In genomic region chr1:84598418-84598817, GRCh38 we compare ENCODE assay signal across 11 cellular contexts. TPM values are rescaled to one million over a fixed set of nuclear protein-coding genes. Genes with fewer than 3 reads are reported as not detected.
DNase-seq lines count a peak whose midpoint lies in the region; ATAC-seq and TF ChIP-seq lines count a peak whose summit lies in the region.
"Had no signal": no experiment of that assay in that cellular context is flagged by ENCODE, and none has a peak within 500 bp of the region (broad histone marks: within the 10 kb centered on the region; RNA-seq: fewer than 3 reads in every experiment).

No MANE protein-coding gene starts in this region.

- no peaks in the 10 kb centered on the region for H3K9me3 ChIP-seq in PC-3 (ENCODE audit: low read length)
- H3K9me3 ChIP-seq in fibroblast of lung (ENCODE audit: control insufficient read depth, insufficient read depth, low read depth, low read length): no peaks in the 10 kb centered on the region
- no peaks in the 10 kb centered on the region for H3K9me3 ChIP-seq in stomach smooth muscle (ENCODE audit: control insufficient read depth in 2 of 2, low read length in 2 of 2)

- H4K20me1 ChIP-seq in PC-3 (ENCODE audit: low read length) (no peaks in the 10 kb centered on the region), fibroblast of lung (ENCODE audit: control insufficient read depth, extremely low read depth, insufficient read depth, low read length) (no peaks in the 10 kb centered on the region)

- POLR2A ChIA-PET in PC-3 (lab: Charles Lee; ENCODE audit: unreplicated experiment): no interaction called here

- H2AFZ ChIP-seq in PC-3 (ENCODE audit: low read length) (peak overlapping the region; percentile 71), fibroblast of lung (ENCODE audit: low read length) (peak overlapping the region; percentile 21)

- TF ChIP-seq CTCF in PC-3 (conservative IDR thresholded peaks at IDR 0.05; ENCODE audit: low read depth, low read length): no peak
- no peak for TF ChIP-seq CTCF in fibroblast of lung (conservative IDR thresholded peaks at IDR 0.05 in 1 of 2, IDR thresholded peaks at IDR 0.05 in 1 of 2; ENCODE audit: low read depth in 1 of 2, low read length in 2 of 2)

- intact Hi-C loops in PC-3 (cut with micrococcal nuclease): loop anchor here (2.0 kb wide), 2 partner anchors 24 to 92 kb away; partner anchors contain the start of genes CTBS, GNG5 and SPATA1

- peak overlapping the region; percentile 71 for H3K9ac ChIP-seq in PC-3 (ENCODE audit: low read length)
- H3K9ac ChIP-seq in fibroblast of lung (ENCODE audit: insufficient read depth, low read length): no peak overlapping the region
- H3K9ac ChIP-seq in stomach smooth muscle (ENCODE audit: low read length in 2 of 2): no peak overlapping the region

- H3K36me3 ChIP-seq in PC-3 (ENCODE audit: low read depth, low read length): 0 out of 2 replicates have a peak, but pooled peaks cover 3% of the 10 kb centered on the region
- H3K36me3 ChIP-seq in fibroblast of lung (ENCODE audit: control insufficient read depth, insufficient read depth, low read length): no peaks in the 10 kb centered on the region
- H3K36me3 ChIP-seq in stomach smooth muscle (ENCODE audit: control insufficient read depth in 2 of 2, insufficient read depth in 2 of 2, low read length in 2 of 2): no peaks in the 10 kb centered on the region

- no TSS peak for BruUV-seq in PC-3 (replicated peaks; lab: Mats Ljungman, UMichigan)

- DNase-seq in NCI-H2227 (lab: John Stamatoyannopoulos, UW; ENCODE audit: unreplicated experiment) (peak; percentile 28), NCI-H2227 treated with DMSO at 0.1 percent for 48 hours (lab: John Stamatoyannopoulos, UW) (no peak), PC-3 (no peak), fibroblast of lung (ENCODE audit: low read depth in 2 of 2) (peak; percentile 37 to 81), COLO668 (lab: John Stamatoyannopoulos, UW; ENCODE audit: unreplicated experiment) (no peak)
- no peak for DNase-seq in stimulated activated CD8-positive, alpha-beta memory T cell treated with anti-CD3 and anti-CD28 coated beads, Interleukin-4, amount 100 ng/mL, for 48 hours
- DNase-seq: COR-L47, GOT3 had no signal

- H3K27me3 ChIP-seq in PC-3 (ENCODE audit: low read length) (no peaks in the 10 kb centered on the region), fibroblast of lung (ENCODE audit: control insufficient read depth, insufficient read depth, low read length) (no peaks in the 10 kb centered on the region), stomach smooth muscle (ENCODE audit: control insufficient read depth in 1 of 2, insufficient read depth in 2 of 2, low read length in 2 of 2) (no peaks in the 10 kb centered on the region)

- ATAC-seq in PC-3 (no peak), HG03469 (IDR thresholded peaks at IDR 0.05; ENCODE audit: unreplicated experiment) (no peak)

- CTCF ChIA-PET in PC-3 (lab: Charles Lee): no interaction called here

- H3K4me1 ChIP-seq in PC-3 (ENCODE audit: insufficient read depth, low read length) (peaks cover 34% of the 10 kb centered on the region), fibroblast of lung (ENCODE audit: control insufficient read depth, extremely low read depth, insufficient read depth, low read length) (peaks cover 19% of the 10 kb centered on the region), stomach smooth muscle (ENCODE audit: control insufficient read depth, insufficient read depth, low read length) (peaks cover 22% of the 10 kb centered on the region)

- no peaks in the 10 kb centered on the region for H3K9me2 ChIP-seq in PC-3 (replicated peaks; ENCODE audit: low read length)

- peak overlapping the region; percentile 84 for H3K4me2 ChIP-seq in PC-3 (ENCODE audit: low read length)
- peak overlapping the region; percentile 84 for H3K4me2 ChIP-seq in fibroblast of lung (ENCODE audit: extremely low read depth, insufficient read depth, low read length)

- H3K27ac ChIP-seq in PC-3 (ENCODE audit: low read length) (peak overlapping the region; percentile 97), fibroblast of lung (ENCODE audit: insufficient read depth, low read length) (peak overlapping the region; percentile 53), stomach smooth muscle (ENCODE audit: low read length) (peak overlapping the region; percentile 58)
- H3K27ac ChIP-seq: 22Rv1 had no signal

- no peaks in the 10 kb centered on the region for H3K79me2 ChIP-seq in PC-3 (ENCODE audit: low read length)
- H3K79me2 ChIP-seq in fibroblast of lung (ENCODE audit: control insufficient read depth, insufficient read depth, low read length): no peaks in the 10 kb centered on the region

- H3F3A ChIP-seq in PC-3 (ENCODE audit: low read length, unreplicated experiment): peaks cover 13% of the 10 kb centered on the region

- H3K4me3 ChIP-seq in PC-3 (ENCODE audit: low read length) (peak overlapping the region; percentile 47; the same call in 1 of the 2 replicates), fibroblast of lung (replicated peaks in 1 of 4; ENCODE audit: control extremely low read depth in 1 of 4, insufficient read depth in 1 of 4, low read depth in 3 of 4, low read length in 4 of 4) (no peak overlapping the region), stomach smooth muscle (ENCODE audit: low read length in 2 of 2) (no peak overlapping the region)

RNA-seq across cellular contexts. Expression of gene CTBS, which starts 24.2 kb away (rescaled TPM):
- total RNA-seq in PC-3 (2014; rRNA removed): 3.7 and 5.9 TPM in 2 replicates
- total RNA-seq in fibroblast of lung: 6.7 and 10.1 TPM in 2 replicates
- 25.2 and 35.5 TPM in 2 replicates for polyA plus RNA-seq in fibroblast of lung
- 14.7 and 19.0 TPM in 2 replicates for polyA plus RNA-seq in fibroblast of lung (2012)
- 1.4 and 1.7 TPM in 2 replicates for polyA minus RNA-seq in fibroblast of lung (ENCODE audit: low replicate concordance)

Comparison
In these comparisons a context has a peak if more than half of its experiments do, and no peak if none do; other contexts are left out.
1. DNase-seq: peak in NCI-H2227 (single experiment) and fibroblast of lung (2 of 2); none in NCI-H2227 treated with DMSO at 0.1 percent for 48 hours (single experiment), PC-3 (single experiment), stimulated activated CD8-positive, alpha-beta memory T cell treated with anti-CD3 and anti-CD28 coated beads, Interleukin-4, amount 100 ng/mL, for 48 hours (single experiment) and COLO668 (single experiment).
2. Peak in every context shown above with its lines, with median percentiles within 50 percentile points of each other: H3K27ac ChIP-seq.